Comparison of ENCODE assay signal across 17 cellular contexts in the genomic region with DNA sequence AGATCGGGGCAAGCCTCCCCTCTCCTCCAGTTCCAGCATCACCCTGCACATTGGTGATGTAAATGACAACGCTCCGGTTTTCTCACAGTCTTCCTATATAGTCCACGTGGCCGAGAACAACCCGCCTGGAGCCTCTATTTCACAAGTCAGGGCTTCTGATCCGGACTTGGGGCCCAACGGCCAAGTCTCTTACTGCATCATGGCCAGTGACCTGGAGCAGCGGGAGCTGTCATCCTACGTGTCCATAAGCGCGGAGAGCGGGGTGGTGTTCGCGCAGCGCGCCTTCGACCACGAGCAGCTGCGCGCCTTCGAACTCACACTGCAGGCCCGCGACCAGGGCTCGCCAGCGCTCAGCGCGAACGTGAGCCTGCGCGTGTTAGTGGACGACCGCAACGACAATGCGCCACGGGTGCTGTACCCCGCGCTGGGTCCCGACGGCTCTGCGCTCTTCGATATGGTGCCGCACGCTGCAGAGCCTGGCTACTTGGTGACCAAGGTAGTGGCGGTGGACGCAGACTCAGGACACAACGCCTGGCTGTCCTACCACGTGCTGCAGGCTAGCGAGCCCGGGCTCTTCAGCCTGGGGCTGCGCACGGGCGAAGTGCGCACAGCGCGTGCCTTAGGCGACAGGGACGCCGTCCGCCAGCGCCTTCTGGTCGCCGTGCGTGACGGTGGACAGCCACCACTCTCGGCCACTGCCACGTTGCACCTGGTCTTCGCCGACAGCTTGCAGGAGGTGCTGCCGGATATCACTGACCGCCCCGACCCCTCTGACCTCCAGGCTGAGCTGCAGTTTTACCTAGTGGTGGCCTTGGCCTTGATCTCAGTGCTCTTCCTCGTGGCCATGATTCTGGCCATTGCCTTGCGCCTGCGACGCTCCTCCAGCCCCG. TPM values are rescaled to one million over a fixed set of nuclear protein-coding genes. Genes with fewer than 3 reads are reported as not detected.
"Had no signal": no experiment of that assay in that cellular context is flagged by ENCODE, and none has a peak within 500 bp of the region (broad histone marks: within the 10 kb centered on the region; RNA-seq: fewer than 3 reads in every experiment).

No MANE protein-coding gene starts in this region.

- H3K36me3 ChIP-seq: adrenal gland, cardiac muscle cell, upper lobe of left lung had no signal

- H3K4me1 Mint-ChIP-seq: natural killer cell had no signal

- H3K4me3 Mint-ChIP-seq: memory B cell, natural killer cell had no signal

- H3K27ac ChIP-seq: adrenal gland, cardiac muscle cell, esophagus muscularis mucosa, left ventricle myocardium inferior, psoas muscle, right lobe of liver, spleen, upper lobe of left lung had no signal

- H3K4me3 ChIP-seq: adrenal gland, cardiac muscle cell, left ventricle myocardium inferior, right lobe of liver, upper lobe of left lung had no signal

- H3K4me1 ChIP-seq: adrenal gland, esophagus muscularis mucosa, psoas muscle, right lobe of liver, spleen, upper lobe of left lung had no signal

- DNase-seq: activated CD4-positive, alpha-beta T cell treated with anti-CD3 and anti-CD28 coated beads, Interleukin-2, amount 50 U/mL, for 1 hour; activated naive CD4-positive, alpha-beta T cell; activated T-cell treated with anti-CD3 and anti-CD28 coated beads for 4 hours; hippocampal formation; kidney; left ventricle myocardium inferior; natural killer cell; psoas muscle; right lobe of liver; spleen; T-helper 9 cell; upper lobe of left lung had no signal

- H3K9me3 ChIP-seq: psoas muscle had no signal

- H3K27me3 ChIP-seq: adrenal gland, cardiac muscle cell, right lobe of liver, upper lobe of left lung had no signal

- H3K27ac Mint-ChIP-seq: memory B cell, natural killer cell had no signal

RNA-seq across cellular contexts. Expression of a gene that starts 3.0 kb away (rescaled TPM):
- total RNA-seq: activated CD8-positive, alpha-beta memory T cell treated with anti-CD3 and anti-CD28 coated beads for 36 hours had no signal

RNA-seq across cellular contexts. Expression of a gene that starts 8.3 kb away (rescaled TPM):
- polyA plus RNA-seq: cardiac muscle cell had no signal

RNA-seq across cellular contexts. Expression of a gene that starts 13.2 kb away (rescaled TPM):
- total RNA-seq: activated CD8-positive, alpha-beta memory T cell treated with anti-CD3 and anti-CD28 coated beads for 36 hours had no signal
